Comparison of ENCODE assay signal across 1 cellular context in genomic region chr5:170638454-170639220, GRCh38.
A peak's percentile ranks its signal among the peaks of the same experiment; 100 is the strongest.
TF ChIP-seq lines count a peak whose summit lies in the region.

No MANE protein-coding gene starts in this region.

TF ChIP-seq in HEK293, 187 proteins besides CTCF, POLR2A, EP300 and RAD21 (continued from another document):
- TF ChIP-seq, protein P1, sequence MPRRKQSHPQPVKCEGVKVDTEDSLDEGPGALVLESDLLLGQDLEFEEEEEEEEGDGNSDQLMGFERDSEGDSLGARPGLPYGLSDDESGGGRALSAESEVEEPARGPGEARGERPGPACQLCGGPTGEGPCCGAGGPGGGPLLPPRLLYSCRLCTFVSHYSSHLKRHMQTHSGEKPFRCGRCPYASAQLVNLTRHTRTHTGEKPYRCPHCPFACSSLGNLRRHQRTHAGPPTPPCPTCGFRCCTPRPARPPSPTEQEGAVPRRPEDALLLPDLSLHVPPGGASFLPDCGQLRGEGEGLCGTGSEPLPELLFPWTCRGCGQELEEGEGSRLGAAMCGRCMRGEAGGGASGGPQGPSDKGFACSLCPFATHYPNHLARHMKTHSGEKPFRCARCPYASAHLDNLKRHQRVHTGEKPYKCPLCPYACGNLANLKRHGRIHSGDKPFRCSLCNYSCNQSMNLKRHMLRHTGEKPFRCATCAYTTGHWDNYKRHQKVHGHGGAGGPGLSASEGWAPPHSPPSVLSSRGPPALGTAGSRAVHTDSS (tag by site-specific recombination; IDR thresholded peaks at IDR 0.05) = no peak
- TF ChIP-seq ZNF707 (tag by site-specific recombination; IDR thresholded peaks at IDR 0.05) = no peak
- no peak for TF ChIP-seq ZNF660 (tag by site-specific recombination; IDR thresholded peaks at IDR 0.05)
- TF ChIP-seq ZNF140 (tag by site-specific recombination; IDR thresholded peaks at IDR 0.05) = no peak
- no peak for TF ChIP-seq ZNF776 (tag by site-specific recombination; IDR thresholded peaks at IDR 0.05; ENCODE audit: borderline replicate concordance)
- TF ChIP-seq ZIC2 (tag by site-specific recombination; IDR thresholded peaks at IDR 0.05) = 0 out of 2 replicates have a peak, but pooled peaks have one; percentile 10
- peak; percentile 76 for TF ChIP-seq ZNF654 (tag by site-specific recombination; IDR thresholded peaks at IDR 0.05; ENCODE audit: low read depth)
- TF ChIP-seq INSM2 (tag by site-specific recombination; IDR thresholded peaks at IDR 0.05) = no peak
- TF ChIP-seq GLIS1 (tag by site-specific recombination; IDR thresholded peaks at IDR 0.05) = peak; percentile 42; the same call in 1 of the 2 replicates
- TF ChIP-seq, protein P2, sequence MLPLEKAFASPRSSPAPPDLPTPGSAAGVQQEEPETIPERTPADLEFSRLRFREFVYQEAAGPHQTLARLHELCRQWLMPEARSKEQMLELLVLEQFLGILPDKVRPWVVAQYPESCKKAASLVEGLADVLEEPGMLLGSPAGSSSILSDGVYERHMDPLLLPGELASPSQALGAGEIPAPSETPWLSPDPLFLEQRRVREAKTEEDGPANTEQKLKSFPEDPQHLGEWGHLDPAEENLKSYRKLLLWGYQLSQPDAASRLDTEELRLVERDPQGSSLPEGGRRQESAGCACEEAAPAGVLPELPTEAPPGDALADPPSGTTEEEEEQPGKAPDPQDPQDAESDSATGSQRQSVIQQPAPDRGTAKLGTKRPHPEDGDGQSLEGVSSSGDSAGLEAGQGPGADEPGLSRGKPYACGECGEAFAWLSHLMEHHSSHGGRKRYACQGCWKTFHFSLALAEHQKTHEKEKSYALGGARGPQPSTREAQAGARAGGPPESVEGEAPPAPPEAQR (tag by site-specific recombination; IDR thresholded peaks at IDR 0.05) = no peak
- TF ChIP-seq HOXC10 (CRISPR knock-in tag; IDR thresholded peaks at IDR 0.05) = no peak
- TF ChIP-seq ZNF571 (tag by site-specific recombination; IDR thresholded peaks at IDR 0.05) = no peak
- no peak for TF ChIP-seq ZFP3 (tag by site-specific recombination; IDR thresholded peaks at IDR 0.05; ENCODE audit: low read depth)
- no peak for TF ChIP-seq ZBTB10 (tag by site-specific recombination; IDR thresholded peaks at IDR 0.05)
- TF ChIP-seq EGR2 (tag by site-specific recombination; IDR thresholded peaks at IDR 0.05; ENCODE audit: low read depth) = no peak
- TF ChIP-seq ZNF10 (tag by site-specific recombination; IDR thresholded peaks at IDR 0.05) = no peak
- no peak for TF ChIP-seq ZNF114 (tag by site-specific recombination; IDR thresholded peaks at IDR 0.05)
- TF ChIP-seq ZNF335 (tag by site-specific recombination; conservative IDR thresholded peaks at IDR 0.05) = no peak
- no peak for TF ChIP-seq ZNF324 (tag by site-specific recombination; IDR thresholded peaks at IDR 0.05)
- TF ChIP-seq ZNF132 (tag by site-specific recombination; IDR thresholded peaks at IDR 0.05; ENCODE audit: borderline replicate concordance) = no peak
- peak; percentile 67 for TF ChIP-seq ZNF2 (tag by site-specific recombination; IDR thresholded peaks at IDR 0.05)
- TF ChIP-seq ZNF280D (tag by site-specific recombination; IDR thresholded peaks at IDR 0.05) = no peak
